Comparison of ENCODE assay signal across 43 cellular contexts in the genomic region with DNA sequence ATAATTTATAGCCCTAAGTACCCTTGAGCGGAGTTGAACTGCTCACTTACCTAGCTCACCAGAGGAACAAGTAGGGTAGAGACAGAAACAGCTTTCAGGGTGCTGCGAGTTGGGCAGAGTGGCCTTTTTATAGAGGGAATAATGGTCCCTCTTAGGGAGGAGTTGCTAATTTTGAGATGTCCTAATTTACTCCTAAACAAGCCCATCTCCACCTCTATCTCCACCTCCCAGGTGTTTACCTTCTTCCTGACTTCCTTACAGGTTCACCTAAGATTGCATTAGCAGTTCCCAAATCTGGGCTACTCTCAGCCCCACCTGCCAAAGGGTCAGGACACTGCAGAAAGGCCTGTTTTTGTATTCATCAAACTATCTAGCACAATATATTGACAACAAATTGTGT. TPM values are rescaled to one million over a fixed set of nuclear protein-coding genes. Genes with fewer than 3 reads are reported as not detected.
"Had no signal": no experiment of that assay in that cellular context is flagged by ENCODE, and none has a peak within 500 bp of the region (broad histone marks: within the 10 kb centered on the region; RNA-seq: fewer than 3 reads in every experiment).

A gene (minus strand): TSS at position 101 of the 400 bp plus-strand sequence. CDS start 940 bp downstream, outside the sequence.

- H3K4me1 Mint-ChIP-seq: activated naive CD4-positive, alpha-beta T cell treated with anti-CD3 and anti-CD28 coated beads, Interleukin-2, amount 10 ng/mL, durations not matched to agents 7 days and 5 days; activated naive CD4-positive, alpha-beta T cell treated with anti-CD3 and anti-CD28 coated beads, Interleukin-2, amount 50 U/mL, for 24 hours; activated naive CD8-positive, alpha-beta T cell treated with anti-CD3 and anti-CD28 coated beads for 36 hours; activated naive CD8-positive, alpha-beta T cell treated with anti-CD3 and anti-CD28 coated beads, Interleukin-2, amount 10 ng/mL, durations not matched to agents 7 days and 5 days; activated naive CD8-positive, alpha-beta T cell treated with anti-CD3 and anti-CD28 coated beads, Interleukin-2, amount 50 U/mL, for 24 hours; activated T-helper 17 cell treated with anti-CD3 and anti-CD28 coated beads, Interleukin-2, amount 50 U/mL, for 72 hours; brain; central memory CD8-positive, alpha-beta T cell had no signal

- H3K27ac ChIP-seq: adrenal gland, ascending aorta, body of pancreas, brain microvascular endothelial cell, breast epithelium, cardiac muscle cell had no signal

- H3K27me3 ChIP-seq: adrenal gland, ascending aorta, body of pancreas, brain microvascular endothelial cell, breast epithelium, cardiac muscle cell had no signal

- H3K27me3 Mint-ChIP-seq: activated naive CD8-positive, alpha-beta T cell; activated naive CD8-positive, alpha-beta T cell treated with anti-CD3 and anti-CD28 coated beads for 36 hours; activated naive CD8-positive, alpha-beta T cell treated with anti-CD3 and anti-CD28 coated beads, Interleukin-2, amount 10 ng/mL, durations not matched to agents 7 days and 5 days; brain had no signal

- H3K4me3 ChIP-seq: adrenal gland, ascending aorta, body of pancreas, breast epithelium, cardiac muscle cell had no signal

- H3K9me3 ChIP-seq: adrenal gland, breast epithelium had no signal

- H3K36me3 Mint-ChIP-seq: activated naive CD4-positive, alpha-beta T cell treated with anti-CD3 and anti-CD28 coated beads, Interleukin-2, amount 10 ng/mL, durations not matched to agents 7 days and 5 days; activated naive CD4-positive, alpha-beta T cell treated with anti-CD3 and anti-CD28 coated beads, Interleukin-2, amount 50 U/mL, for 24 hours; activated naive CD4-positive, alpha-beta T cell treated with anti-CD3 and anti-CD28 coated beads, Interleukin-2, amount 50 U/mL, for 72 hours; activated naive CD8-positive, alpha-beta T cell; activated naive CD8-positive, alpha-beta T cell treated with anti-CD3 and anti-CD28 coated beads, Interleukin-2, amount 10 ng/mL, durations not matched to agents 7 days and 5 days; brain had no signal

- ATAC-seq: activated naive CD4-positive, alpha-beta T cell treated with anti-CD3 and anti-CD28 coated beads, Interleukin-2, amount 50 U/mL, for 72 hours; activated naive CD8-positive, alpha-beta T cell treated with anti-CD3 and anti-CD28 coated beads, Interleukin-2, amount 50 U/mL, for 24 hours; activated T-cell treated with anti-CD3 and anti-CD28 coated beads, Interleukin-2, amount 50 U/mL, for 4 hours; activated T-cell treated with anti-CD3 and anti-CD28 coated beads, Interleukin-2, amount 50 U/mL, for 72 hours; activated T-helper 17 cell treated with anti-CD3 and anti-CD28 coated beads, Interleukin-2, amount 50 U/mL, for 72 hours; body of pancreas had no signal

- FAIRE-seq: bronchial epithelial cell had no signal

- H3K4me1 ChIP-seq: adrenal gland, ascending aorta, body of pancreas, breast epithelium had no signal

- H3K27ac Mint-ChIP-seq: activated naive CD4-positive, alpha-beta T cell treated with anti-CD3 and anti-CD28 coated beads for 36 hours; activated naive CD4-positive, alpha-beta T cell treated with anti-CD3 and anti-CD28 coated beads, Interleukin-2, amount 10 ng/mL, durations not matched to agents 7 days and 5 days; activated naive CD4-positive, alpha-beta T cell treated with anti-CD3 and anti-CD28 coated beads, Interleukin-2, amount 50 U/mL, for 24 hours; activated naive CD4-positive, alpha-beta T cell treated with anti-CD3 and anti-CD28 coated beads, Interleukin-2, amount 50 U/mL, for 72 hours; activated naive CD8-positive, alpha-beta T cell; activated naive CD8-positive, alpha-beta T cell treated with anti-CD3 and anti-CD28 coated beads for 36 hours; activated naive CD8-positive, alpha-beta T cell treated with anti-CD3 and anti-CD28 coated beads, Interleukin-2, amount 10 ng/mL, durations not matched to agents 7 days and 5 days; activated naive CD8-positive, alpha-beta T cell treated with anti-CD3 and anti-CD28 coated beads, Interleukin-2, amount 50 U/mL, for 24 hours; activated T-cell treated with anti-CD3 and anti-CD28 coated beads, Interleukin-2, amount 50 U/mL, for 24 hours; activated T-cell treated with anti-CD3 and anti-CD28 coated beads, Interleukin-2, amount 50 U/mL, for 72 hours; activated T-helper 1 cell treated with anti-CD3 and anti-CD28 coated beads, Interleukin-12 subunit alpha, Interleukin-12 subunit beta, Interleukin-2, Interleukin-4 antibody, amounts not matched to agents 30 ng/mL and 10 ng/mL and 1 ng/mL, durations not matched to agents 14 hours and 24 hours and 36 hours; activated T-helper 17 cell treated with anti-CD3 and anti-CD28 coated beads, Interleukin-2, amount 50 U/mL, for 72 hours; activated T-helper 2 cell treated with anti-CD3 and anti-CD28 coated beads, Interferon-gamma antibody, Interleukin-2, Interleukin-4, amounts not matched to agents 10 μg/mL and 5 μg/mL and 100 μg/mL, durations not matched to agents 14 hours and 24 hours and 36 hours; brain had no signal

- H3K4me3 Mint-ChIP-seq: activated naive CD4-positive, alpha-beta T cell treated with anti-CD3 and anti-CD28 coated beads for 36 hours; activated naive CD4-positive, alpha-beta T cell treated with anti-CD3 and anti-CD28 coated beads, Interleukin-2, amount 10 ng/mL, durations not matched to agents 7 days and 5 days; activated naive CD4-positive, alpha-beta T cell treated with anti-CD3 and anti-CD28 coated beads, Interleukin-2, amount 50 U/mL, for 24 hours; activated naive CD8-positive, alpha-beta T cell; activated naive CD8-positive, alpha-beta T cell treated with anti-CD3 and anti-CD28 coated beads for 36 hours; activated naive CD8-positive, alpha-beta T cell treated with anti-CD3 and anti-CD28 coated beads, Interleukin-2, amount 10 ng/mL, durations not matched to agents 7 days and 5 days; activated naive CD8-positive, alpha-beta T cell treated with anti-CD3 and anti-CD28 coated beads, Interleukin-2, amount 50 U/mL, for 24 hours; activated T-cell treated with anti-CD3 and anti-CD28 coated beads, Interleukin-2, amount 50 U/mL, for 24 hours; activated T-cell treated with anti-CD3 and anti-CD28 coated beads, Interleukin-2, amount 50 U/mL, for 4 hours; activated T-cell treated with anti-CD3 and anti-CD28 coated beads, Interleukin-2, amount 50 U/mL, for 72 hours; activated T-helper 1 cell treated with anti-CD3 and anti-CD28 coated beads, Interleukin-12 subunit alpha, Interleukin-12 subunit beta, Interleukin-2, Interleukin-4 antibody, amounts not matched to agents 30 ng/mL and 10 ng/mL and 1 ng/mL, durations not matched to agents 14 hours and 24 hours and 36 hours; activated T-helper 17 cell treated with anti-CD3 and anti-CD28 coated beads, Interleukin-2, amount 50 U/mL, for 72 hours; brain; central memory CD8-positive, alpha-beta T cell had no signal

- H3K36me3 ChIP-seq: adrenal gland, ascending aorta, brain microvascular endothelial cell, breast epithelium, cardiac muscle cell had no signal

- DNase-seq: activated effector memory CD4-positive, alpha-beta T cell treated with anti-CD3 and anti-CD28 coated beads, Interleukin-2, amount 50 U/mL, for 16 hours; activated gamma-delta T cell; activated gamma-delta T cell treated with Interleukin-2 at 50 U/mL for 16 hours; activated naive CD4-positive, alpha-beta T cell; activated naive CD4-positive, alpha-beta T cell treated with anti-CD3 and anti-CD28 coated beads for 36 hours; activated naive CD4-positive, alpha-beta T cell treated with anti-CD3 and anti-CD28 coated beads, Interleukin-2, amount 10 ng/mL, durations not matched to agents 7 days and 5 days; activated naive CD4-positive, alpha-beta T cell treated with anti-CD3 and anti-CD28 coated beads, Interleukin-2, amount 50 U/mL, for 16 hours; activated naive CD4-positive, alpha-beta T cell treated with Interleukin-2 at 50 U/mL for 16 hours; activated naive CD8-positive, alpha-beta T cell treated with anti-CD3 and anti-CD28 coated beads for 36 hours; activated naive CD8-positive, alpha-beta T cell treated with anti-CD3 and anti-CD28 coated beads, Interleukin-2, amount 10 ng/mL, durations not matched to agents 7 days and 5 days; activated naive CD8-positive, alpha-beta T cell treated with anti-CD3 and anti-CD28 coated beads, Interleukin-2, amount 50 U/mL, for 24 hours; activated T-cell treated with anti-CD3 and anti-CD28 coated beads for 4 hours; activated T-cell treated with anti-CD3 and anti-CD28 coated beads, Interleukin-2, amount 50 U/mL, for 1 hour; activated T-cell treated with anti-CD3 and anti-CD28 coated beads, Interleukin-2, amount 50 U/mL, for 24 hours; activated T-cell treated with anti-CD3 and anti-CD28 coated beads, Interleukin-2, amount 50 U/mL, for 4 hours; activated T-cell treated with anti-CD3 and anti-CD28 coated beads, Interleukin-2, amount 50 U/mL, for 48 hours; activated T-cell treated with anti-CD3 and anti-CD28 coated beads, Interleukin-2, amount 50 U/mL, for 72 hours; adrenal gland; amniotic stem cell; amygdala; anterior cingulate cortex; aorta; body of pancreas; brain microvascular endothelial cell; caudate nucleus; central memory CD4-positive, alpha-beta T cell; cerebellar nuclear complex had no signal

RNA-seq across cellular contexts. Expression of the gene that starts here (rescaled TPM):
- total RNA-seq: activated naive CD4-positive, alpha-beta T cell treated with anti-CD3 and anti-CD28 coated beads for 36 hours; activated naive CD4-positive, alpha-beta T cell treated with anti-CD3 and anti-CD28 coated beads, Interleukin-2, amount 50 U/mL, for 72 hours; activated naive CD8-positive, alpha-beta T cell treated with anti-CD3 and anti-CD28 coated beads for 36 hours; activated naive CD8-positive, alpha-beta T cell treated with anti-CD3 and anti-CD28 coated beads, Interleukin-2, amount 10 ng/mL, durations not matched to agents 7 days and 5 days; activated T-cell treated with anti-CD3 and anti-CD28 coated beads, Interleukin-2, amount 50 U/mL, for 4 hours; activated T-cell treated with anti-CD3 and anti-CD28 coated beads, Interleukin-2, amount 50 U/mL, for 72 hours; activated T-helper 1 cell treated with anti-CD3 and anti-CD28 coated beads, Interleukin-12 subunit alpha, Interleukin-12 subunit beta, Interleukin-2, Interleukin-4 antibody, amounts not matched to agents 30 ng/mL and 10 ng/mL and 1 ng/mL, durations not matched to agents 14 hours and 24 hours and 36 hours; activated T-helper 17 cell treated with anti-CD3 and anti-CD28 coated beads, Interleukin-2, amount 50 U/mL, for 72 hours; activated T-helper 2 cell treated with anti-CD3 and anti-CD28 coated beads, Interferon-gamma antibody, Interleukin-2, Interleukin-4, amounts not matched to agents 10 μg/mL and 5 μg/mL and 100 μg/mL, durations not matched to agents 14 hours and 24 hours and 36 hours; adrenal gland; aorta; ascending aorta; astrocyte; body of pancreas; breast epithelium; cardiac muscle cell; cardiac septum; cerebellum; chondrocyte had no signal
- polyA plus RNA-seq: aorta, cardiac muscle cell had no signal
